Comparison of ENCODE assay signal across 1 cellular context in the genomic region with DNA sequence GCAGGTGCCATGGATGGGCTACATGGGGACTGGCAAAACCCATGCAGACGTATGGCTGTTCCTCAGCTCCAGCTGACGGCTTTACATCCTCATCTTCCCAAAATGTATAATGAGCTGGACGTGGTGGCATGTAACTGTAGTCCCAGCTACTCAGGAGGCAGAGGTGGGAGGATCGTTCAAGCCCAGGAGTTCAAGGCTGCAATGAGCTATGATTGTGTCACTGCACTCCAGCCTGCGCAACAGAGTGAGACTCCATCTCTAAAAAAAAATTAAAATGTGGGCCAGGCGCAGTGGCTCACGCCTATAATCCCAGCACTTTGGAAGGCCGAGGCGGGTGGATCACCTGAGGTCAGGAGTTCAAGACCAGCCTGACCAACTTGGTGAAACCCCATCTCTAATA. TPM values are rescaled to one million over a fixed set of nuclear protein-coding genes. Genes with fewer than 3 reads are reported as not detected.
"Had no signal": no experiment of that assay in that cellular context is flagged by ENCODE, and none has a peak within 500 bp of the region (broad histone marks: within the 10 kb centered on the region; RNA-seq: fewer than 3 reads in every experiment).

No MANE protein-coding gene starts in this region.

RNA-seq across cellular contexts. Expression of gene TRPV4, which starts 29.3 kb away (rescaled TPM):
- total RNA-seq: natural killer cell treated with Interleukin-12 subunit alpha and Interleukin-12 subunit beta and Interleukin-15 and Interleukin-18, amount 100 ng/mL, for 72 hours had no signal
